1 cellular context compared by ENCODE assay signal in genomic region chr12:54324617-54325441, GRCh38.
A peak's percentile ranks its signal among the peaks of the same experiment; 100 is the strongest.
TF ChIP-seq lines count a peak whose summit lies in the region.

Gene COPZ1 (plus strand): TSS chr12:54325131. CDS start chr12:54325164, 33 bp downstream.

TF ChIP-seq in HepG2, 621 proteins besides CTCF, POLR2A, EP300 and RAD21 (continued from another document and continues in another):
- TF ChIP-seq TERF1 (CRISPR knock-in tag; IDR thresholded peaks at IDR 0.05) (no peak), ZFX (CRISPR knock-in tag; IDR thresholded peaks at IDR 0.05; ENCODE audit: low read depth) (peak; percentile 98), ETV6 (CRISPR knock-in tag; conservative IDR thresholded peaks at IDR 0.05) (0 out of 2 replicates have a peak, but pooled peaks have one; percentile 26), SP4 (CRISPR knock-in tag; IDR thresholded peaks at IDR 0.05) (peak; percentile 83), POLR2AphosphoS5 (IDR thresholded peaks at IDR 0.05; ENCODE audit: low read depth, low read length) (peak; percentile 90), DDIT3 (CRISPR knock-in tag; IDR thresholded peaks at IDR 0.05) (no peak), RNF219 (CRISPR knock-in tag; IDR thresholded peaks at IDR 0.05) (0 out of 2 replicates have a peak, but pooled peaks have one; percentile 43), CEBPG (CRISPR knock-in tag; IDR thresholded peaks at IDR 0.05) (0 out of 2 replicates have a peak, but pooled peaks have one; percentile 17), ZIK1 (CRISPR knock-in tag; IDR thresholded peaks at IDR 0.05; ENCODE audit: borderline replicate concordance, low read depth) (peak; percentile 59; the same call in 1 of the 2 replicates), RBAK (CRISPR knock-in tag; IDR thresholded peaks at IDR 0.05) (no peak), KLF6 (CRISPR knock-in tag; IDR thresholded peaks at IDR 0.05) (0 out of 2 replicates have a peak, but pooled peaks have one; percentile 17), ZMYM2 (CRISPR knock-in tag; IDR thresholded peaks at IDR 0.05) (no peak), ZHX2 (IDR thresholded peaks at IDR 0.05; ENCODE audit: low read depth) (peak; percentile 73), ZHX2 (CRISPR knock-in tag; IDR thresholded peaks at IDR 0.05; ENCODE audit: borderline replicate concordance) (no peak), CEBPZ (IDR thresholded peaks at IDR 0.05; ENCODE audit: low read length) (peak; percentile 87), ZNF136 (CRISPR knock-in tag; IDR thresholded peaks at IDR 0.05; ENCODE audit: low read depth) (peak; percentile 64; the same call in 1 of the 2 replicates), CHD2 (IDR thresholded peaks at IDR 0.05; ENCODE audit: low read depth, low read length) (no peak; the same call in 1 of the 2 replicates), ZNF709 (CRISPR knock-in tag; IDR thresholded peaks at IDR 0.05) (peak; percentile 50; the same call in 1 of the 2 replicates), ZNF562 (CRISPR knock-in tag; IDR thresholded peaks at IDR 0.05; ENCODE audit: borderline replicate concordance) (no peak), CEBPB (IDR thresholded peaks at IDR 0.05; ENCODE audit: borderline replicate concordance, low read depth, low read length) (peak; percentile 69), GABPB1 (CRISPR knock-in tag; IDR thresholded peaks at IDR 0.05) (peak; percentile 46; the same call in 1 of the 2 replicates), ZNF354B (CRISPR knock-in tag; IDR thresholded peaks at IDR 0.05) (no peak), MNT (IDR thresholded peaks at IDR 0.05) (0 out of 2 replicates have a peak, but pooled peaks have one; percentile 26), HMGXB4 (CRISPR knock-in tag; IDR thresholded peaks at IDR 0.05; ENCODE audit: borderline replicate concordance in 1 of 2, low read depth in 1 of 2) (peak; percentile 63 to 78; a peak in 3 of 4 replicates), KDM5A (IDR thresholded peaks at IDR 0.05; ENCODE audit: borderline replicate concordance, low read length) (peak; percentile 88; the same call in 1 of the 2 replicates), MTF1 (CRISPR knock-in tag; IDR thresholded peaks at IDR 0.05) (0 out of 2 replicates have a peak, but pooled peaks have one; percentile 35), SMAD3 (CRISPR knock-in tag; IDR thresholded peaks at IDR 0.05) (no peak; the same call in 1 of the 2 replicates), ZNF143 (CRISPR knock-in tag; IDR thresholded peaks at IDR 0.05) (no peak), JUN (CRISPR knock-in tag; IDR thresholded peaks at IDR 0.05) (no peak), ZNF616 (CRISPR knock-in tag; IDR thresholded peaks at IDR 0.05; ENCODE audit: low read depth) (0 out of 2 replicates have a peak, but pooled peaks have one; percentile 49), ZBTB46 (CRISPR knock-in tag; IDR thresholded peaks at IDR 0.05; ENCODE audit: borderline replicate concordance) (no peak), PAWR (CRISPR knock-in tag; IDR thresholded peaks at IDR 0.05; ENCODE audit: borderline replicate concordance) (no peak), ZSCAN31 (CRISPR knock-in tag; IDR thresholded peaks at IDR 0.05; ENCODE audit: low read depth) (peak; percentile 85), XRCC5 (optimal IDR thresholded peaks at IDR 0.05; ENCODE audit: low read length) (peak; percentile 60), ZNF329 (CRISPR knock-in tag; IDR thresholded peaks at IDR 0.05; ENCODE audit: low read depth) (no peak), UBTF (CRISPR knock-in tag; IDR thresholded peaks at IDR 0.05) (peak; percentile 94), CREBL2 (CRISPR knock-in tag; IDR thresholded peaks at IDR 0.05; ENCODE audit: borderline replicate concordance) (peak; percentile 39; the same call in 1 of the 2 replicates), SAP130 (CRISPR knock-in tag; IDR thresholded peaks at IDR 0.05; ENCODE audit: low read depth) (peak; percentile 82)
